19 cellular contexts compared by ENCODE assay signal in the genomic region with DNA sequence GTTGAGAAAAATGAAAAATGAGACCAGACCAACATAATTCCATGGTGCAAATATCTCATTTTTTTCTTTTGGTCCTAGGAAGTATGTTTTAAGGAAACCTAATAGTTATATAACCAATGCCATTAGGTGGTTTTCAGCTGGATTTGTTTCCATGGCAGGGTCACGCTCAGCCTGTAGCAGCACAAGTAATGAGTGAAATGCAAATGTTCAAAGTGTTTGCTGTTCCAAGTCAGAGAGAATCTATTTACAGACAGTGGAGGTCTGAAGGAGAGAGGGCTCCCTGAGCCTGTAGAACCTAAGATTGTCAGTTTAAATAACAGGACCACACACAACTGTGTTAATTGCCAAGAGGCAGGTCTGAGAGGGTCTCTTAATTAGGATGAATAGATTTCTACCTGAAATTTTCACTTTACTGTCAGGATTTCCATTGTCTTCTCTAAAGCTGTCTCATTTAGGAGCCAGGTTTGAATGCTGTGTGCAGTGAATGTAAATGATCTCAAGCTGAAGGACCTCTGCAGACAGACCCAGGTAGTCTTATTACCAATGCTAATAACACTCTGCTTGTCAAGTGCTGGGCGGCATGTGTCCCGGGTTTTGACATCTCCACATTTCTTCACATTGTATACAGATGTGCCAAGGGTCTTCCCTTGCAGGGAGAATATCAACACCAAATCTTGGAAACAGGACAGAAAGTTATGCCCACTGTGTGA.
"Had no signal": no experiment of that assay in that cellular context is flagged by ENCODE, and none has a peak within 500 bp of the region (broad histone marks: within the 10 kb centered on the region; RNA-seq: fewer than 3 reads in every experiment).

No MANE protein-coding gene starts in this region.

- H3K36me3 ChIP-seq: brain microvascular endothelial cell, lower lobe of right lung, right lobe of liver, suprapubic skin, upper lobe of left lung had no signal

- H3K9me3 ChIP-seq: lower lobe of right lung, right lobe of liver, suprapubic skin, upper lobe of left lung had no signal

- H3K4me1 ChIP-seq: lower lobe of right lung, right lobe of liver, suprapubic skin, upper lobe of left lung had no signal

- H3K4me3 Mint-ChIP-seq: activated T-helper 17 cell treated with anti-CD3 and anti-CD28 coated beads, Interleukin-2, amount 50 U/mL, for 72 hours; mesothelial cell of epicardium; stimulated activated naive CD8-positive, alpha-beta T cell treated with anti-CD3 and anti-CD28 coated beads, Interleukin-15, Interleukin-2, amounts not matched to agents 100 ng/mL and 50 ng/mL, for 24 hours; T-helper 2 cell treated with Interferon-gamma antibody and Interleukin-4, amounts not matched to agents 5 μg/mL and 100 μg/mL, for 36 hours had no signal

- H3K27me3 ChIP-seq: brain microvascular endothelial cell, right lobe of liver, suprapubic skin, upper lobe of left lung had no signal

- H3K27ac Mint-ChIP-seq: activated T-helper 17 cell treated with anti-CD3 and anti-CD28 coated beads, Interleukin-2, amount 50 U/mL, for 72 hours; mesothelial cell of epicardium; progenitor cell of endocrine pancreas; stimulated activated naive CD8-positive, alpha-beta T cell treated with anti-CD3 and anti-CD28 coated beads, Interleukin-15, Interleukin-2, amounts not matched to agents 100 ng/mL and 50 ng/mL, for 24 hours; T-helper 2 cell treated with Interferon-gamma antibody and Interleukin-4, amounts not matched to agents 5 μg/mL and 100 μg/mL, for 36 hours had no signal

- H3K27ac ChIP-seq: brain microvascular endothelial cell, lower lobe of right lung, right lobe of liver, suprapubic skin, upper lobe of left lung had no signal

- H3K4me2 ChIP-seq: smooth muscle cell had no signal

- H3K36me3 Mint-ChIP-seq: mesothelial cell of epicardium had no signal

- H3K27me3 Mint-ChIP-seq: activated T-helper 17 cell treated with anti-CD3 and anti-CD28 coated beads, Interleukin-2, amount 50 U/mL, for 72 hours; progenitor cell of endocrine pancreas had no signal

- ATAC-seq: activated CD4-positive, CD25-positive, alpha-beta regulatory T cell treated with anti-CD3 and anti-CD28 coated beads, Interleukin-2, amount 50 U/mL, for 24 hours; activated T-helper 17 cell treated with anti-CD3 and anti-CD28 coated beads, Interleukin-2, amount 50 U/mL, for 72 hours; lower lobe of right lung; right lobe of liver had no signal

- DNase-seq: activated CD4-positive, alpha-beta T cell treated with anti-CD3 and anti-CD28 coated beads, Interleukin-2, amount 50 U/mL, for 4 hours; activated naive CD4-positive, alpha-beta T cell treated with Interleukin-2 at 50 U/mL for 16 hours; brain microvascular endothelial cell; cortex of kidney; effector CD8-positive, alpha-beta T cell; foreskin melanocyte; lower lobe of right lung; right lobe of liver; stimulated activated CD4-positive, alpha-beta T cell treated with anti-CD3 and anti-CD28 coated beads, Interleukin-4, amount 100 ng/mL, for 4 hours; stimulated activated CD8-positive, alpha-beta memory T cell treated with anti-CD3 and anti-CD28 coated beads, Interleukin-4, amount 100 ng/mL, for 48 hours; upper lobe of left lung had no signal

- H3K4me1 Mint-ChIP-seq: activated T-helper 17 cell treated with anti-CD3 and anti-CD28 coated beads, Interleukin-2, amount 50 U/mL, for 72 hours had no signal

- H3K9me3 Mint-ChIP-seq: activated T-helper 17 cell treated with anti-CD3 and anti-CD28 coated beads, Interleukin-2, amount 50 U/mL, for 72 hours; stimulated activated naive CD8-positive, alpha-beta T cell treated with anti-CD3 and anti-CD28 coated beads, Interleukin-15, Interleukin-2, amounts not matched to agents 100 ng/mL and 50 ng/mL, for 24 hours; T-helper 2 cell treated with Interferon-gamma antibody and Interleukin-4, amounts not matched to agents 5 μg/mL and 100 μg/mL, for 36 hours had no signal

- H3K4me3 ChIP-seq: lower lobe of right lung, right lobe of liver, smooth muscle cell, suprapubic skin, upper lobe of left lung had no signal
